1 cellular context compared by ENCODE assay signal in genomic region chr7:104983620-104984539, GRCh38.
TF ChIP-seq lines count a peak whose summit lies in the region.

No MANE protein-coding gene starts in this region.

TF ChIP-seq in K562, 482 proteins besides CTCF, POLR2A, EP300 and RAD21 (continued from another document):
- no peak for TF ChIP-seq ZNF277 (CRISPR knock-in tag; IDR thresholded peaks at IDR 0.05; ENCODE audit: borderline replicate concordance)
- TF ChIP-seq, protein P1, sequence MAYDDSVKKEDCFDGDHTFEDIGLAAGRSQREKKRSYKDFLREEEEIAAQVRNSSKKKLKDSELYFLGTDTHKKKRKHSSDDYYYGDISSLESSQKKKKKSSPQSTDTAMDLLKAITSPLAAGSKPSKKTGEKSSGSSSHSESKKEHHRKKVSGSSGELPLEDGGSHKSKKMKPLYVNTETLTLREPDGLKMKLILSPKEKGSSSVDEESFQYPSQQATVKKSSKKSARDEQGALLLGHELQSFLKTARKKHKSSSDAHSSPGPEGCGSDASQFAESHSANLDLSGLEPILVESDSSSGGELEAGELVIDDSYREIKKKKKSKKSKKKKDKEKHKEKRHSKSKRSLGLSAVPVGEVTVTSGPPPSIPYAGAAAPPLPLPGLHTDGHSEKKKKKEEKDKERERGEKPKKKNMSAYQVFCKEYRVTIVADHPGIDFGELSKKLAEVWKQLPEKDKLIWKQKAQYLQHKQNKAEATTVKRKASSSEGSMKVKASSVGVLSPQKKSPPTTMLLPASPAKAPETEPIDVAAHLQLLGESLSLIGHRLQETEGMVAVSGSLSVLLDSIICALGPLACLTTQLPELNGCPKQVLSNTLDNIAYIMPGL (CRISPR knock-in tag; IDR thresholded peaks at IDR 0.05), result no peak
- no peak for TF ChIP-seq CBX2 (IDR thresholded peaks at IDR 0.05; ENCODE audit: insufficient read depth, low read length, poor library complexity, severe bottlenecking)
- peak; percentile 81 for TF ChIP-seq MAX (CRISPR knock-in tag; IDR thresholded peaks at IDR 0.05)
- TF ChIP-seq CCNT2 (IDR thresholded peaks at IDR 0.05; ENCODE audit: borderline replicate concordance, extremely low read depth, insufficient read length, low read depth, low read length), result peak; percentile 93
- no peak for TF ChIP-seq RBM25 (IDR thresholded peaks at IDR 0.05; ENCODE audit: low read depth, low read length, severe bottlenecking)
- peak; percentile 87 for TF ChIP-seq ILF3 (IDR thresholded peaks at IDR 0.05; ENCODE audit: borderline replicate concordance)
- TF ChIP-seq ARID3B (CRISPR knock-in tag; IDR thresholded peaks at IDR 0.05; ENCODE audit: borderline replicate concordance), result 0 out of 2 replicates have a peak, but pooled peaks have one; percentile 44
- TF ChIP-seq SREBF2 (CRISPR knock-in tag; IDR thresholded peaks at IDR 0.05), result 0 out of 2 replicates have a peak, but pooled peaks have one; percentile 31
- TF ChIP-seq, protein P2, sequence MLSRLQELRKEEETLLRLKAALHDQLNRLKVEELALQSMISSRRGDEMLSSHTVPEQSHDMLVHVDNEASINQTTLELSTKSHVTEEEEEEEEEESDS (CRISPR knock-in tag; IDR thresholded peaks at IDR 0.05), result no peak
- TF ChIP-seq RB1 (IDR thresholded peaks at IDR 0.05; ENCODE audit: low read depth), result peak; percentile 87
- TF ChIP-seq ZNF830 (CRISPR knock-in tag; IDR thresholded peaks at IDR 0.05), result peak; percentile 77
- TF ChIP-seq ZBTB26 (CRISPR knock-in tag; IDR thresholded peaks at IDR 0.05), result peak; percentile 55; the same call in 1 of the 2 replicates
- TF ChIP-seq NBN (IDR thresholded peaks at IDR 0.05; ENCODE audit: low read depth), result no peak; the same call in none of the 2 replicates
- peak; percentile 81 for TF ChIP-seq PHTF2 (CRISPR knock-in tag; IDR thresholded peaks at IDR 0.05)
- peak; percentile 69; the same call in 1 of the 2 replicates for TF ChIP-seq ZFP1 (CRISPR knock-in tag; IDR thresholded peaks at IDR 0.05)
- 0 out of 2 replicates have a peak, but pooled peaks have one; percentile 16 for TF ChIP-seq BCL6 (CRISPR knock-in tag; IDR thresholded peaks at IDR 0.05)
- TF ChIP-seq E4F1 (CRISPR knock-in tag; IDR thresholded peaks at IDR 0.05; ENCODE audit: borderline replicate concordance), result 0 out of 2 replicates have a peak, but pooled peaks have one; percentile 21
- TF ChIP-seq SRF (CRISPR knock-in tag; IDR thresholded peaks at IDR 0.05), result no peak
- TF ChIP-seq MECOM (CRISPR knock-in tag; IDR thresholded peaks at IDR 0.05), result no peak
- no peak for TF ChIP-seq ZNF431 (CRISPR knock-in tag; IDR thresholded peaks at IDR 0.05)
- TF ChIP-seq ZNF197 (CRISPR knock-in tag; IDR thresholded peaks at IDR 0.05; ENCODE audit: low read depth), result no peak; the same call in 1 of the 2 replicates
- TF ChIP-seq, protein P3, sequence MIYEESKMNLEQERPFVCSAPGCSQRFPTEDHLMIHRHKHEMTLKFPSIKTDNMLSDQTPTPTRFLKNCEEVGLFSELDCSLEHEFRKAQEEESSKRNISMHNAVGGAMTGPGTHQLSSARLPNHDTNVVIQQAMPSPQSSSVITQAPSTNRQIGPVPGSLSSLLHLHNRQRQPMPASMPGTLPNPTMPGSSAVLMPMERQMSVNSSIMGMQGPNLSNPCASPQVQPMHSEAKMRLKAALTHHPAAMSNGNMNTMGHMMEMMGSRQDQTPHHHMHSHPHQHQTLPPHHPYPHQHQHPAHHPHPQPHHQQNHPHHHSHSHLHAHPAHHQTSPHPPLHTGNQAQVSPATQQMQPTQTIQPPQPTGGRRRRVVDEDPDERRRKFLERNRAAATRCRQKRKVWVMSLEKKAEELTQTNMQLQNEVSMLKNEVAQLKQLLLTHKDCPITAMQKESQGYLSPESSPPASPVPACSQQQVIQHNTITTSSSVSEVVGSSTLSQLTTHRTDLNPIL (CRISPR knock-in tag; IDR thresholded peaks at IDR 0.05), result peak; percentile 61; the same call in 1 of the 2 replicates
- TF ChIP-seq ZNF384 (IDR thresholded peaks at IDR 0.05; ENCODE audit: low read depth, low read length), result peak; percentile 27; the same call in 1 of the 2 replicates
- TF ChIP-seq XRCC3 (IDR thresholded peaks at IDR 0.05), result no peak
- peak; percentile 55 to 69; a peak in 3 of 4 replicates for TF ChIP-seq MLLT1 (IDR thresholded peaks at IDR 0.05)
- TF ChIP-seq UBTF (IDR thresholded peaks at IDR 0.05; ENCODE audit: borderline replicate concordance in 1 of 2, low read depth in 2 of 2, low read length in 2 of 2), result peak in 1 of 2 experiments; percentile 85; a peak in 3 of 4 replicates
- 0 out of 2 replicates have a peak, but pooled peaks have one; percentile 15 for TF ChIP-seq ZNF408 (CRISPR knock-in tag; IDR thresholded peaks at IDR 0.05; ENCODE audit: low read depth)
- 0 out of 2 replicates have a peak, but pooled peaks have one; percentile 11 for TF ChIP-seq CAMTA2 (CRISPR knock-in tag; conservative IDR thresholded peaks at IDR 0.05)
- TF ChIP-seq, protein P4, sequence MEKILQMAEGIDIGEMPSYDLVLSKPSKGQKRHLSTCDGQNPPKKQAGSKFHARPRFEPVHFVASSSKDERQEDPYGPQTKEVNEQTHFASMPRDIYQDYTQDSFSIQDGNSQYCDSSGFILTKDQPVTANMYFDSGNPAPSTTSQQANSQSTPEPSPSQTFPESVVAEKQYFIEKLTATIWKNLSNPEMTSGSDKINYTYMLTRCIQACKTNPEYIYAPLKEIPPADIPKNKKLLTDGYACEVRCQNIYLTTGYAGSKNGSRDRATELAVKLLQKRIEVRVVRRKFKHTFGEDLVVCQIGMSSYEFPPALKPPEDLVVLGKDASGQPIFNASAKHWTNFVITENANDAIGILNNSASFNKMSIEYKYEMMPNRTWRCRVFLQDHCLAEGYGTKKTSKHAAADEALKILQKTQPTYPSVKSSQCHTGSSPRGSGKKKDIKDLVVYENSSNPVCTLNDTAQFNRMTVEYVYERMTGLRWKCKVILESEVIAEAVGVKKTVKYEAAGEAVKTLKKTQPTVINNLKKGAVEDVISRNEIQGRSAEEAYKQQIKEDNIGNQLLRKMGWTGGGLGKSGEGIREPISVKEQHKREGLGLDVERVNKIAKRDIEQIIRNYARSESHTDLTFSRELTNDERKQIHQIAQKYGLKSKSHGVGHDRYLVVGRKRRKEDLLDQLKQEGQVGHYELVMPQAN (IDR thresholded peaks at IDR 0.05; ENCODE audit: borderline replicate concordance), result peak; percentile 97
- TF ChIP-seq ARNT (IDR thresholded peaks at IDR 0.05), result peak; percentile 34 to 81; a peak in 3 of 4 replicates
- peak; percentile 78 for TF ChIP-seq ARID1B (IDR thresholded peaks at IDR 0.05)
- TF ChIP-seq OTX1 (CRISPR knock-in tag; IDR thresholded peaks at IDR 0.05), result peak; percentile 86
- TF ChIP-seq MNT (conservative IDR thresholded peaks at IDR 0.05), result peak; percentile 90 to 96
- TF ChIP-seq ADNP (tag; IDR thresholded peaks at IDR 0.05), result no peak
- TF ChIP-seq ZFPM2 (CRISPR knock-in tag; IDR thresholded peaks at IDR 0.05), result no peak
- no peak for TF ChIP-seq ZC3H8 (IDR thresholded peaks at IDR 0.05)
- TF ChIP-seq JUND (IDR thresholded peaks at IDR 0.05; ENCODE audit: borderline replicate concordance, low read depth, low read length), result peak; percentile 29
- TF ChIP-seq JUND (tag; IDR thresholded peaks at IDR 0.05; ENCODE audit: borderline replicate concordance, low read depth, low read length), result peak; percentile 51; the same call in 1 of the 3 replicates
- no peak for TF ChIP-seq ZNF507 (tag; conservative IDR thresholded peaks at IDR 0.05)
- peak; percentile 95 for TF ChIP-seq SAP30 (IDR thresholded peaks at IDR 0.05; ENCODE audit: borderline replicate concordance, insufficient read depth, low read depth, low read length, poor library complexity, severe bottlenecking)
